ENCODE assay signal across 24 cellular contexts in genomic region chr3:52242039-52242438, GRCh38. TPM values are rescaled to one million over a fixed set of nuclear protein-coding genes. Genes with fewer than 3 reads are reported as not detected.
DNase-seq lines count a peak whose midpoint lies in the region; ATAC-seq, FAIRE-seq and TF ChIP-seq lines count a peak whose summit lies in the region.
"Had no signal": no experiment of that assay in that cellular context is flagged by ENCODE, and none has a peak within 500 bp of the region (broad histone marks: within the 10 kb centered on the region; RNA-seq: fewer than 3 reads in every experiment).

No MANE protein-coding gene starts in this region.

- peak overlapping the region; percentile 13 for H3K4me3 Mint-ChIP-seq in activated naive CD4-positive, alpha-beta T cell treated with anti-CD3 and anti-CD28 coated beads, Interleukin-2, amount 50 U/mL, for 24 hours
- no peak overlapping the region for H3K4me3 Mint-ChIP-seq in T-helper 17 cell
- H3K4me3 Mint-ChIP-seq in stimulated activated naive CD8-positive, alpha-beta T cell treated with anti-CD3 and anti-CD28 coated beads, Interleukin-15, amount 100 ng/mL, for 72 hours = peak overlapping the region; percentile 62 to 77
- H3K4me3 Mint-ChIP-seq: type B pancreatic cell had no signal

- FAIRE-seq in K562 (lab: Jason Lieb, UNC) = no peak

- H3K9me3 ChIP-seq in T-helper 17 cell (ENCODE audit: control insufficient read depth, low read length, poor library complexity, severe bottlenecking) = no peaks in the 10 kb centered on the region
- H3K9me3 ChIP-seq in K562 (replicated peaks; ENCODE audit: control insufficient read depth, insufficient read depth, low read depth, low read length) = no peaks in the 10 kb centered on the region
- H3K9me3 ChIP-seq: breast epithelium, Caco-2, colonic mucosa, left lung, prostate gland, SJCRH30 had no signal

- TF ChIP-seq EP300 in K562 (IDR thresholded peaks at IDR 0.05; ENCODE audit: low read length) = no peak

- in situ Hi-C loops in K562 (cut with MboI) = no loop called here

- peak overlapping the region; percentile 57 for H3K27ac Mint-ChIP-seq in activated naive CD4-positive, alpha-beta T cell treated with anti-CD3 and anti-CD28 coated beads, Interleukin-2, amount 50 U/mL, for 24 hours
- peak overlapping the region; percentile 95 for H3K27ac Mint-ChIP-seq in T-helper 17 cell
- H3K27ac Mint-ChIP-seq in stimulated activated naive CD8-positive, alpha-beta T cell treated with anti-CD3 and anti-CD28 coated beads, Interleukin-15, amount 100 ng/mL, for 72 hours = peak overlapping the region in 1 of 2 donors; percentile 94
- H3K27ac Mint-ChIP-seq: type B pancreatic cell had no signal

- H3K4me1 ChIP-seq in K562 (replicated peaks in 1 of 2; ENCODE audit: control insufficient read depth in 2 of 2, insufficient read depth in 2 of 2, low read length in 2 of 2) = peaks cover 44 to 47% of the 10 kb centered on the region in 2 experiments

- H3K4me3 ChIP-seq in K562 = no peak overlapping the region
- H3K4me3 ChIP-seq in foreskin fibroblast (ENCODE audit: low read depth in 1 of 2, low read length in 2 of 2) = no peak overlapping the region
- H3K4me3 ChIP-seq: breast epithelium, colonic mucosa, left lung, prostate gland, SJCRH30 had no signal

- H3K4me1 Mint-ChIP-seq in activated naive CD4-positive, alpha-beta T cell treated with anti-CD3 and anti-CD28 coated beads, Interleukin-2, amount 50 U/mL, for 24 hours = peaks cover 80% of the 10 kb centered on the region
- peaks cover 58% of the 10 kb centered on the region for H3K4me1 Mint-ChIP-seq in T-helper 17 cell
- H3K4me1 Mint-ChIP-seq in stimulated activated naive CD8-positive, alpha-beta T cell treated with anti-CD3 and anti-CD28 coated beads, Interleukin-15, amount 100 ng/mL, for 72 hours = peaks cover 80% of the 10 kb centered on the region

- H3K36me3 ChIP-seq in K562 (ENCODE audit: control insufficient read depth, insufficient read depth, low read length) = peaks cover 3% of the 10 kb centered on the region; the same call in 1 of the 3 replicates
- H3K36me3 ChIP-seq: breast epithelium, colonic mucosa, left lung, prostate gland, SJCRH30 had no signal

- no peaks in the 10 kb centered on the region for H3K27me3 ChIP-seq in K562 (ENCODE audit: control insufficient read depth in 2 of 2, insufficient read depth in 2 of 2, low read length in 2 of 2)
- H3K27me3 ChIP-seq: breast epithelium, colonic mucosa, left lung, SJCRH30 had no signal

- no peaks in the 10 kb centered on the region for H4K20me1 ChIP-seq in K562 (replicated peaks; ENCODE audit: control insufficient read depth, insufficient read depth, low read length)

- H3K27ac ChIP-seq in K562 (ENCODE audit: extremely low read depth, low read depth, low read length) = no peak overlapping the region
- H3K27ac ChIP-seq: breast epithelium, colonic mucosa, left lung, prostate gland, SJCRH30 had no signal

- intact Hi-C loops in K562 (cut with micrococcal nuclease) = no loop called here

- POLR2A ChIA-PET in K562 (lab: Yijun Ruan, JAX) = interaction anchor here (0.6 kb wide), 1 partner anchor 16 kb away, joined by 3 read pairs; no protein-coding TSS in a partner anchor

- DNase-seq in activated naive CD4-positive, alpha-beta T cell treated with Interleukin-2 at 50 U/mL for 16 hours = no peak
- DNase-seq in T-helper 17 cell (no peak), K562 (ENCODE audit: extremely low read depth in 1 of 4, low spot score in 3 of 4) (no peak), foreskin fibroblast (no peak)
- DNase-seq in stimulated activated naive CD8-positive, alpha-beta T cell treated with anti-CD3 and anti-CD28 coated beads, Interleukin-15, amount 100 ng/mL, for 72 hours = no peak
- no peak for DNase-seq in stimulated activated CD4-positive, alpha-beta T cell treated with anti-CD3 and anti-CD28 coated beads, Interleukin-2, amount 100 ng/mL, for 24 hours
- DNase-seq: activated CD4-positive, CD25-positive, alpha-beta regulatory T cell; Caco-2; colonic mucosa; HCEC 1CT; left lung; NCI-H187; NCI-H345; SJCRH30; stimulated activated naive CD4-positive, alpha-beta T cell treated with Interleukin-2 at 50 U/mL for 16 hours; T-helper 9 cell had no signal

- peaks cover 36% of the 10 kb centered on the region for H3K79me2 ChIP-seq in K562 (ENCODE audit: control insufficient read depth, insufficient read depth, low read length)

- peaks cover 4% of the 10 kb centered on the region for H3K36me3 Mint-ChIP-seq in activated naive CD4-positive, alpha-beta T cell treated with anti-CD3 and anti-CD28 coated beads, Interleukin-2, amount 50 U/mL, for 24 hours
- H3K36me3 Mint-ChIP-seq in T-helper 17 cell (ENCODE audit: low read depth) = peaks cover 2% of the 10 kb centered on the region
- H3K36me3 Mint-ChIP-seq: type B pancreatic cell had no signal

- TF ChIP-seq CTCF in K562 (IDR thresholded peaks at IDR 0.05 in 2 of 3, conservative IDR thresholded peaks at IDR 0.05 in 1 of 3; ENCODE audit: insufficient read depth in 2 of 3, low read depth in 1 of 3, low read length in 3 of 3) (no peak), foreskin fibroblast (IDR thresholded peaks at IDR 0.05; ENCODE audit: low read depth, low read length) (no peak)

- CTCF ChIA-PET in K562 (lab: Yijun Ruan, JAX; ENCODE audit: low intra/inter-chr PET ratio) = no interaction called here

- no peaks in the 10 kb centered on the region for H3K9me3 Mint-ChIP-seq in activated naive CD4-positive, alpha-beta T cell treated with anti-CD3 and anti-CD28 coated beads, Interleukin-2, amount 50 U/mL, for 24 hours
- peaks cover 0 to 6% of the 10 kb centered on the region in 2 donors for H3K9me3 Mint-ChIP-seq in stimulated activated naive CD8-positive, alpha-beta T cell treated with anti-CD3 and anti-CD28 coated beads, Interleukin-15, amount 100 ng/mL, for 72 hours
- H3K9me3 Mint-ChIP-seq: type B pancreatic cell had no signal

- H2AFZ ChIP-seq in K562 (ENCODE audit: low read depth, low read length) = no peak overlapping the region

- no peak overlapping the region for H3K4me2 ChIP-seq in K562 (ENCODE audit: insufficient read depth, low read length)

- no peaks in the 10 kb centered on the region for H3K27me3 Mint-ChIP-seq in activated naive CD4-positive, alpha-beta T cell treated with anti-CD3 and anti-CD28 coated beads, Interleukin-2, amount 50 U/mL, for 24 hours
- no peaks in the 10 kb centered on the region for H3K27me3 Mint-ChIP-seq in T-helper 17 cell
- no peaks in the 10 kb centered on the region for H3K27me3 Mint-ChIP-seq in stimulated activated naive CD8-positive, alpha-beta T cell treated with anti-CD3 and anti-CD28 coated beads, Interleukin-15, amount 100 ng/mL, for 72 hours

- H3K9ac ChIP-seq in K562 (ENCODE audit: insufficient read depth in 1 of 2, low read depth in 2 of 2, low read length in 2 of 2) = no peak overlapping the region; a peak in 1 of 4 replicates

- no peak for TF ChIP-seq POLR2A in K562 (conservative IDR thresholded peaks at IDR 0.05)

- WGBS in K562 (ENCODE audit: insufficient coverage, low coverage, missing lambda C conversion rate) = 10% methylated on average over 1 of the region's 1 CpG

- H3K9me1 ChIP-seq in K562 (ENCODE audit: control insufficient read depth, insufficient read depth, low read length) = no peaks in the 10 kb centered on the region

- no peak for TF ChIP-seq RAD21 in K562 (CRISPR knock-in tag; conservative IDR thresholded peaks at IDR 0.05 in 1 of 2, IDR thresholded peaks at IDR 0.05 in 1 of 2)

- no TSS peak for BruUV-seq in K562 (replicated peaks; lab: Mats Ljungman, UMichigan)

- ATAC-seq in T-helper 17 cell (no peak), K562 (no peak), HG03469 (IDR thresholded peaks at IDR 0.05; ENCODE audit: unreplicated experiment) (no peak)
- no peak for ATAC-seq in stimulated activated naive CD8-positive, alpha-beta T cell treated with anti-CD3 and anti-CD28 coated beads, Interleukin-15, amount 100 ng/mL, for 72 hours
- ATAC-seq: left lung had no signal

RNA-seq across cellular contexts. Expression of gene TWF2, which starts 3.1 kb away (rescaled TPM):
- total RNA-seq in T-helper 17 cell (10 to 100 TPM; 44.8 to 48.2 TPM), K562 (2014; rRNA removed) (49.1 and 56.9 TPM in 2 replicates), K562 (2014; rRNA removed; fragmentation: Illumina TruSeq; extraction: Trizol) (9.6 and 11.4 TPM in 2 replicates), K562 (2015; rRNA removed; fragmentation: Illumina TruSeq; extraction: Trizol) (26.8 and 27.0 TPM in 2 replicates), K562 (2021) (49.1 and 53.6 TPM in 2 replicates)
- total RNA-seq in K562 (2011; cell fraction: chromatin; rRNA removed; ENCODE audit: low replicate concordance) = 4.4 and 12.4 TPM in 2 replicates
- 15.1 and 18.7 TPM in 2 replicates for total RNA-seq in K562 (2011; cell fraction: nucleolus; rRNA removed)
- total RNA-seq in K562 (2011; cell fraction: nucleoplasm; rRNA removed) = 6.9 and 10.0 TPM in 2 replicates
- polyA plus RNA-seq in K562 (2011; rRNA removed) (35.7 and 47.1 TPM in 2 replicates), K562 (2014; fragmentation: Illumina TruSeq; extraction: Trizol) (29.7 and 43.9 TPM in 2 replicates), K562 (2014; fragmentation: Nextera tagmentation; extraction: Ambion mirVana) (1 to 10 TPM in 1 of 2 experiments, under 1 TPM in 1; 0.11 to 1.7 TPM), K562 (2014; rRNA removed) (59.4 and 61.9 TPM in 2 replicates)
- 68.9 and 112 TPM in 2 replicates for polyA plus RNA-seq in K562 (2011; cell fraction: cytosol; rRNA removed)
- polyA plus RNA-seq in K562 (2011; cell fraction: nucleus; rRNA removed) = 30.0 and 32.4 TPM in 2 replicates
- 38.0 and 90.9 TPM in 2 replicates for polyA plus RNA-seq in K562 (2012)
- polyA minus RNA-seq in K562 (2011; rRNA and poly(A)+ RNA removed) = 21.1 and 22.8 TPM in 2 replicates
- 37.2 and 37.3 TPM in 2 replicates for polyA minus RNA-seq in K562 (2011; cell fraction: cytosol; rRNA and poly(A)+ RNA removed)
- polyA minus RNA-seq in K562 (2011; cell fraction: nucleus; rRNA and poly(A)+ RNA removed) = 6.6 and 9.1 TPM in 2 replicates

RNA-seq across cellular contexts. Expression of gene PPM1M, which starts 3.5 kb away (rescaled TPM):
- total RNA-seq in T-helper 17 cell (10 to 100 TPM; 43.9 to 58.0 TPM), K562 (2014; rRNA removed) (4.4 and 4.5 TPM in 2 replicates), K562 (2014; rRNA removed; fragmentation: Illumina TruSeq; extraction: Trizol) (3.3 TPM in 2 replicates), K562 (2015; rRNA removed; fragmentation: Illumina TruSeq; extraction: Trizol) (2.0 and 2.8 TPM in 2 replicates), K562 (2021) (5.0 and 7.0 TPM in 2 replicates)
- total RNA-seq in K562 (2011; cell fraction: chromatin; rRNA removed; ENCODE audit: low replicate concordance) = 11.6 and 26.7 TPM in 2 replicates
- total RNA-seq in K562 (2011; cell fraction: nucleolus; rRNA removed) = 12.4 and 21.7 TPM in 2 replicates
- 15.0 and 16.4 TPM in 2 replicates for total RNA-seq in K562 (2011; cell fraction: nucleoplasm; rRNA removed)
- polyA plus RNA-seq in K562 (2011; rRNA removed) (9.2 and 9.9 TPM in 2 replicates), K562 (2014; fragmentation: Illumina TruSeq; extraction: Trizol) (6.5 and 6.6 TPM in 2 replicates), K562 (2014; fragmentation: Nextera tagmentation; extraction: Ambion mirVana) (1 to 10 TPM; 1.4 to 1.5 TPM), K562 (2014; rRNA removed) (4.6 and 6.9 TPM in 2 replicates)
- polyA plus RNA-seq in K562 (2011; cell fraction: cytosol; rRNA removed) = 9.0 and 11.2 TPM in 2 replicates
- polyA plus RNA-seq in K562 (2011; cell fraction: nucleus; rRNA removed) = 37.5 and 44.1 TPM in 2 replicates
- 5.9 and 21.1 TPM in 2 replicates for polyA plus RNA-seq in K562 (2012)
- polyA minus RNA-seq in K562 (2011; rRNA and poly(A)+ RNA removed) = 4.8 and 5.7 TPM in 2 replicates
- polyA minus RNA-seq in K562 (2011; cell fraction: cytosol; rRNA and poly(A)+ RNA removed) = 2.2 and 2.7 TPM in 2 replicates
- 6.2 and 7.9 TPM in 2 replicates for polyA minus RNA-seq in K562 (2011; cell fraction: nucleus; rRNA and poly(A)+ RNA removed)

RNA-seq across cellular contexts. Expression of gene TLR9, which starts 16.6 kb away (rescaled TPM):
- under 1 TPM in 1 of 2 donors, not detected in 1; 0.42 TPM for total RNA-seq in T-helper 17 cell
- not detected in 2 replicates for total RNA-seq in K562 (2011; cell fraction: chromatin; rRNA removed; ENCODE audit: low replicate concordance)
- 0.13 TPM in 1 of 2 replicates, not detected in the other for total RNA-seq in K562 (2011; cell fraction: nucleolus; rRNA removed)
- total RNA-seq in K562 (2011; cell fraction: nucleoplasm; rRNA removed) = 0.15 TPM in 1 of 2 replicates, not detected in the other
- total RNA-seq in K562 (2014; rRNA removed) = not detected in 2 replicates
- total RNA-seq in K562 (2014; rRNA removed; fragmentation: Illumina TruSeq; extraction: Trizol) = not detected in 2 replicates
- total RNA-seq in K562 (2015; rRNA removed; fragmentation: Illumina TruSeq; extraction: Trizol) = not detected in 2 replicates
- total RNA-seq in K562 (2021) = not detected in 2 replicates
- polyA plus RNA-seq in K562 (2011; rRNA removed) = not detected in 2 replicates
- not detected in 2 replicates for polyA plus RNA-seq in K562 (2011; cell fraction: cytosol; rRNA removed)
- polyA plus RNA-seq in K562 (2011; cell fraction: nucleus; rRNA removed) = 0.10 TPM in 1 of 2 replicates, not detected in the other
- polyA plus RNA-seq in K562 (2012) = 0.01 and 0.21 TPM in 2 replicates
- polyA plus RNA-seq in K562 (2014; fragmentation: Illumina TruSeq; extraction: Trizol) = not detected in 2 replicates
- polyA plus RNA-seq in K562 (2014; fragmentation: Nextera tagmentation; extraction: Ambion mirVana) = not detected
- polyA plus RNA-seq in K562 (2014; rRNA removed) = not detected in 2 replicates
- polyA minus RNA-seq in K562 (2011; rRNA and poly(A)+ RNA removed) = not detected in 2 replicates
- not detected in 2 replicates for polyA minus RNA-seq in K562 (2011; cell fraction: cytosol; rRNA and poly(A)+ RNA removed)
- not detected in 2 replicates for polyA minus RNA-seq in K562 (2011; cell fraction: nucleus; rRNA and poly(A)+ RNA removed)
- total RNA-seq: Caco-2, Daoy, HT-29, SJCRH30 had no signal
- polyA plus RNA-seq: neural cell had no signal

RNA-seq across cellular contexts. Expression of gene WDR82, which starts 36.4 kb away (rescaled TPM):
- total RNA-seq in T-helper 17 cell = 100 to 1,000 TPM; 109 to 114 TPM
- 32.1 and 34.4 TPM in 2 replicates for total RNA-seq in K562 (2011; cell fraction: chromatin; rRNA removed; ENCODE audit: low replicate concordance)
- total RNA-seq in K562 (2011; cell fraction: nucleolus; rRNA removed) = 18.3 and 21.8 TPM in 2 replicates
- 32.9 and 48.2 TPM in 2 replicates for total RNA-seq in K562 (2011; cell fraction: nucleoplasm; rRNA removed)
- 22.0 and 29.6 TPM in 2 replicates for total RNA-seq in K562 (2014; rRNA removed)
- total RNA-seq in K562 (2014; rRNA removed; fragmentation: Illumina TruSeq; extraction: Trizol) = 37.1 and 41.0 TPM in 2 replicates
- total RNA-seq in K562 (2015; rRNA removed; fragmentation: Illumina TruSeq; extraction: Trizol) = 36.1 and 39.0 TPM in 2 replicates
- total RNA-seq in K562 (2021) = 44.4 and 45.9 TPM in 2 replicates
- 38.0 and 62.9 TPM in 2 replicates for polyA plus RNA-seq in K562 (2011; rRNA removed)
- 25.3 and 36.3 TPM in 2 replicates for polyA plus RNA-seq in K562 (2011; cell fraction: cytosol; rRNA removed)
- 9.0 and 10.3 TPM in 2 replicates for polyA plus RNA-seq in K562 (2011; cell fraction: nucleus; rRNA removed)
- 26.5 and 47.8 TPM in 2 replicates for polyA plus RNA-seq in K562 (2012)
- 45.3 and 46.2 TPM in 2 replicates for polyA plus RNA-seq in K562 (2014; fragmentation: Illumina TruSeq; extraction: Trizol)
- 1 to 10 TPM; 6.4 to 8.0 TPM for polyA plus RNA-seq in K562 (2014; fragmentation: Nextera tagmentation; extraction: Ambion mirVana)
- 30.6 and 37.7 TPM in 2 replicates for polyA plus RNA-seq in K562 (2014; rRNA removed)
- polyA minus RNA-seq in K562 (2011; rRNA and poly(A)+ RNA removed) = 59.8 and 79.3 TPM in 2 replicates
- polyA minus RNA-seq in K562 (2011; cell fraction: cytosol; rRNA and poly(A)+ RNA removed) = 28.9 and 31.4 TPM in 2 replicates
- polyA minus RNA-seq in K562 (2011; cell fraction: nucleus; rRNA and poly(A)+ RNA removed) = 9.8 and 14.4 TPM in 2 replicates

RNA-seq across cellular contexts. Expression of gene ALAS1, which starts 44.1 kb away (rescaled TPM):
- total RNA-seq in T-helper 17 cell (10 to 100 TPM; 14.4 to 15.6 TPM), K562 (2014; rRNA removed) (21.8 and 27.3 TPM in 2 replicates), K562 (2014; rRNA removed; fragmentation: Illumina TruSeq; extraction: Trizol) (22.7 and 23.8 TPM in 2 replicates), K562 (2015; rRNA removed; fragmentation: Illumina TruSeq; extraction: Trizol) (34.5 and 36.8 TPM in 2 replicates), K562 (2021) (24.3 and 27.6 TPM in 2 replicates)
- total RNA-seq in K562 (2011; cell fraction: chromatin; rRNA removed; ENCODE audit: low replicate concordance) = 14.5 and 27.2 TPM in 2 replicates
- total RNA-seq in K562 (2011; cell fraction: nucleolus; rRNA removed) = 14.3 and 26.5 TPM in 2 replicates
- 13.9 and 14.0 TPM in 2 replicates for total RNA-seq in K562 (2011; cell fraction: nucleoplasm; rRNA removed)
- polyA plus RNA-seq in K562 (2011; rRNA removed) (30.4 and 34.4 TPM in 2 replicates), K562 (2014; fragmentation: Illumina TruSeq; extraction: Trizol) (39.2 and 41.6 TPM in 2 replicates), K562 (2014; fragmentation: Nextera tagmentation; extraction: Ambion mirVana) (10 to 100 TPM; 37.8 to 49.5 TPM), K562 (2014; rRNA removed) (21.4 and 24.4 TPM in 2 replicates)
- 35.6 and 59.5 TPM in 2 replicates for polyA plus RNA-seq in K562 (2011; cell fraction: cytosol; rRNA removed)
- 26.6 and 46.7 TPM in 2 replicates for polyA plus RNA-seq in K562 (2011; cell fraction: nucleus; rRNA removed)
- polyA plus RNA-seq in K562 (2012) = 28.0 and 35.8 TPM in 2 replicates
- 21.4 and 27.1 TPM in 2 replicates for polyA minus RNA-seq in K562 (2011; rRNA and poly(A)+ RNA removed)
- 20.3 and 25.5 TPM in 2 replicates for polyA minus RNA-seq in K562 (2011; cell fraction: cytosol; rRNA and poly(A)+ RNA removed)
- polyA minus RNA-seq in K562 (2011; cell fraction: nucleus; rRNA and poly(A)+ RNA removed) = 9.0 and 9.6 TPM in 2 replicates
